Comparison of ENCODE assay signal across 1 cellular context in genomic region chr20:2133318-2134183, GRCh38.
TF ChIP-seq lines count a peak whose summit lies in the region.

No MANE protein-coding gene starts in this region.

TF ChIP-seq in HCT116, 20 proteins besides CTCF, POLR2A, EP300 and RAD21 (continued from another document):
- TF ChIP-seq REST (IDR thresholded peaks at IDR 0.05; ENCODE audit: low read depth): no peak
- no peak for TF ChIP-seq ZNF274 (IDR thresholded peaks at IDR 0.05; ENCODE audit: low read depth, low read length)
TF ChIP-seq in HCT116: peak in this region for 0.
